19 cellular contexts compared by ENCODE assay signal in genomic region chr5:89697581-89697980, GRCh38.
"Had no signal": no experiment of that assay in that cellular context is flagged by ENCODE, and none has a peak within 500 bp of the region (broad histone marks: within the 10 kb centered on the region; RNA-seq: fewer than 3 reads in every experiment).

No MANE protein-coding gene starts in this region.

- H3K36me3 Mint-ChIP-seq: activated CD4-positive, alpha-beta memory T cell treated with anti-CD3 and anti-CD28 coated beads for 36 hours; activated naive CD4-positive, alpha-beta T cell treated with anti-CD3 and anti-CD28 coated beads, Interleukin-2, amount 50 U/mL, for 24 hours; natural killer cell treated with Interleukin-12 subunit alpha and Interleukin-12 subunit beta and Interleukin-15 and Interleukin-18, amount 100 ng/mL, for 72 hours had no signal

- H3K4me1 Mint-ChIP-seq: activated CD4-positive, alpha-beta T cell treated with anti-CD3 and anti-CD28 coated beads for 36 hours; activated naive CD4-positive, alpha-beta T cell treated with anti-CD3 and anti-CD28 coated beads, Interleukin-2, amount 50 U/mL, for 24 hours had no signal

- H3K4me3 Mint-ChIP-seq: activated CD4-positive, alpha-beta memory T cell treated with anti-CD3 and anti-CD28 coated beads for 36 hours; activated CD4-positive, alpha-beta T cell treated with anti-CD3 and anti-CD28 coated beads for 36 hours; activated naive CD4-positive, alpha-beta T cell treated with anti-CD3 and anti-CD28 coated beads, Interleukin-2, amount 50 U/mL, for 24 hours; activated T-cell treated with anti-CD3 and anti-CD28 coated beads, Interleukin-2, amount 50 U/mL, for 24 hours; natural killer cell treated with Interleukin-12 subunit alpha and Interleukin-12 subunit beta and Interleukin-15 and Interleukin-18, amount 100 ng/mL, for 72 hours had no signal

- ATAC-seq: activated CD4-positive, alpha-beta T cell treated with anti-CD3 and anti-CD28 coated beads for 36 hours; natural killer cell treated with Interleukin-12 subunit alpha and Interleukin-12 subunit beta and Interleukin-15 and Interleukin-18, amount 100 ng/mL, for 72 hours; right cardiac atrium had no signal

- DNase-seq: activated CD4-positive, alpha-beta memory T cell treated with anti-CD3 and anti-CD28 coated beads for 36 hours; activated CD4-positive, alpha-beta T cell treated with anti-CD3 and anti-CD28 coated beads for 36 hours; activated effector memory CD4-positive, alpha-beta T cell treated with Interleukin-2 at 50 U/mL for 16 hours; activated T-cell treated with anti-CD3 and anti-CD28 coated beads, Interleukin-2, amount 50 U/mL, for 24 hours; adrenal gland; hippocampal formation; mesendoderm; occipital lobe; right cardiac atrium; small intestine; stimulated activated CD4-positive, alpha-beta T cell treated with anti-CD3 and anti-CD28 coated beads, Interleukin-4, amount 100 ng/mL, for 4 hours; stimulated activated CD8-positive, alpha-beta memory T cell treated with anti-CD3 and anti-CD28 coated beads, Interleukin-4, amount 100 ng/mL, for 48 hours; stimulated activated naive CD4-positive, alpha-beta T cell treated with Interleukin-2 at 50 U/mL for 16 hours; substantia nigra; uterus; WERI-Rb-1 had no signal

- H3K27ac Mint-ChIP-seq: activated CD4-positive, alpha-beta memory T cell treated with anti-CD3 and anti-CD28 coated beads for 36 hours; activated CD4-positive, alpha-beta T cell treated with anti-CD3 and anti-CD28 coated beads for 36 hours; activated naive CD4-positive, alpha-beta T cell treated with anti-CD3 and anti-CD28 coated beads, Interleukin-2, amount 50 U/mL, for 24 hours; activated T-cell treated with anti-CD3 and anti-CD28 coated beads, Interleukin-2, amount 50 U/mL, for 24 hours; natural killer cell treated with Interleukin-12 subunit alpha and Interleukin-12 subunit beta and Interleukin-15 and Interleukin-18, amount 100 ng/mL, for 72 hours had no signal

- H3K27me3 Mint-ChIP-seq: activated CD4-positive, alpha-beta memory T cell treated with anti-CD3 and anti-CD28 coated beads for 36 hours; activated CD4-positive, alpha-beta T cell treated with anti-CD3 and anti-CD28 coated beads for 36 hours; activated naive CD4-positive, alpha-beta T cell treated with anti-CD3 and anti-CD28 coated beads, Interleukin-2, amount 50 U/mL, for 24 hours; activated T-cell treated with anti-CD3 and anti-CD28 coated beads, Interleukin-2, amount 50 U/mL, for 24 hours; natural killer cell treated with Interleukin-12 subunit alpha and Interleukin-12 subunit beta and Interleukin-15 and Interleukin-18, amount 100 ng/mL, for 72 hours; progenitor cell of endocrine pancreas had no signal
